14 cellular contexts compared by ENCODE assay signal in genomic region chr5:138824516-138824915, GRCh38. TPM values are rescaled to one million over a fixed set of nuclear protein-coding genes. Genes with fewer than 3 reads are reported as not detected.
DNase-seq lines count a peak whose midpoint lies in the region; ATAC-seq and TF ChIP-seq lines count a peak whose summit lies in the region.
"Had no signal": no experiment of that assay in that cellular context is flagged by ENCODE, and none has a peak within 500 bp of the region (broad histone marks: within the 10 kb centered on the region; RNA-seq: fewer than 3 reads in every experiment).

No MANE protein-coding gene starts in this region.

- no peak overlapping the region for H3K9ac ChIP-seq in IMR-90 (ENCODE audit: low read depth, low read length)

- H3K36me3 ChIP-seq in IMR-90 (ENCODE audit: control insufficient read depth, insufficient read depth, low read length) = peaks cover 28% of the 10 kb centered on the region

- H2AFZ ChIP-seq in IMR-90 (replicated peaks; ENCODE audit: low read length, poor library complexity) = peak overlapping the region; percentile 8

- peak overlapping the region; percentile 37 for H3K27ac Mint-ChIP-seq in progenitor cell of endocrine pancreas
- H3K27ac Mint-ChIP-seq: activated naive CD4-positive, alpha-beta T cell treated with anti-CD3 and anti-CD28 coated beads, Interleukin-2, amount 10 ng/mL, durations not matched to agents 7 days and 5 days had no signal

- TF ChIP-seq POLR2A in IMR-90 (IDR thresholded peaks at IDR 0.05; ENCODE audit: low read depth, low read length) = no peak

- H3K9me3 ChIP-seq in IMR-90 (ENCODE audit: control insufficient read depth, insufficient read depth, low read length) = no peaks in the 10 kb centered on the region

- H3K9me3 Mint-ChIP-seq in progenitor cell of endocrine pancreas (ENCODE audit: low read depth) = no peaks in the 10 kb centered on the region
- H3K9me3 Mint-ChIP-seq: activated naive CD4-positive, alpha-beta T cell treated with anti-CD3 and anti-CD28 coated beads, Interleukin-2, amount 10 ng/mL, durations not matched to agents 7 days and 5 days had no signal

- no peak overlapping the region for H2BK120ac ChIP-seq in IMR-90 (ENCODE audit: low read depth, low read length)

- peaks cover 29% of the 10 kb centered on the region for H3K36me3 Mint-ChIP-seq in progenitor cell of endocrine pancreas (ENCODE audit: insufficient read depth)
- H3K36me3 Mint-ChIP-seq: activated naive CD4-positive, alpha-beta T cell treated with anti-CD3 and anti-CD28 coated beads, Interleukin-2, amount 10 ng/mL, durations not matched to agents 7 days and 5 days had no signal

- H3K4ac ChIP-seq in IMR-90 (ENCODE audit: low read depth, low read length) = no peak overlapping the region

- H3K4me2 ChIP-seq in IMR-90 (ENCODE audit: low read depth, low read length) = no peak overlapping the region

- WGBS in IMR-90 (ENCODE audit: extremely low coverage in 2 of 2, insufficient read length in 1 of 2), 2 experiments = 100% methylated on average over 1 of the region's 7 CpGs; no CpG with 5 or more reads in 1 of the 2 experiments

- H4K5ac ChIP-seq in IMR-90 (ENCODE audit: low read depth, low read length) = no peak overlapping the region

- H2BK5ac ChIP-seq in IMR-90 (ENCODE audit: low read depth, low read length, poor library complexity, severe bottlenecking) = no peak overlapping the region

- no peak overlapping the region for H3K18ac ChIP-seq in IMR-90 (ENCODE audit: low read depth, low read length)

- H3K4me3 ChIP-seq in IMR-90 (ENCODE audit: insufficient read depth, low read depth, low read length) (no peak overlapping the region), fibroblast of the aortic adventitia (ENCODE audit: low read depth, low read length) (no peak overlapping the region)

- no peak overlapping the region for H3K4me3 Mint-ChIP-seq in progenitor cell of endocrine pancreas (ENCODE audit: low read depth)
- H3K4me3 Mint-ChIP-seq: activated naive CD4-positive, alpha-beta T cell treated with anti-CD3 and anti-CD28 coated beads, Interleukin-2, amount 10 ng/mL, durations not matched to agents 7 days and 5 days had no signal

- H3K4me1 Mint-ChIP-seq in progenitor cell of endocrine pancreas (ENCODE audit: low read depth) = no peaks in the 10 kb centered on the region
- H3K4me1 Mint-ChIP-seq: activated naive CD4-positive, alpha-beta T cell treated with anti-CD3 and anti-CD28 coated beads, Interleukin-2, amount 10 ng/mL, durations not matched to agents 7 days and 5 days had no signal

- no peak for TF ChIP-seq CTCF in IMR-90 (conservative IDR thresholded peaks at IDR 0.05; ENCODE audit: low read depth, low read length)
- no peak for TF ChIP-seq CTCF in fibroblast of the aortic adventitia (IDR thresholded peaks at IDR 0.05; ENCODE audit: insufficient read depth, low read length)
- no peak for TF ChIP-seq CTCF in progenitor cell of endocrine pancreas (IDR thresholded peaks at IDR 0.05; ENCODE audit: unreplicated experiment)

- TF ChIP-seq RAD21 in IMR-90 (IDR thresholded peaks at IDR 0.05; ENCODE audit: low read length) = no peak

- no peak overlapping the region for H2AK9ac ChIP-seq in IMR-90 (replicated peaks; ENCODE audit: low read depth, low read length, poor library complexity)

- H3K23ac ChIP-seq in IMR-90 (ENCODE audit: low read depth, low read length) = no peak overlapping the region

- peaks cover 12% of the 10 kb centered on the region for H3K9me1 ChIP-seq in IMR-90 (ENCODE audit: insufficient read depth, low read length)

- peak; percentile 13 for DNase-seq in activated T-cell treated with anti-CD3 and anti-CD28 coated beads for 48 hours (ENCODE audit: low read depth)
- DNase-seq in activated T-cell treated with anti-CD3 and anti-CD28 coated beads, Interleukin-2, amount 50 U/mL, for 1 hour = no peak
- DNase-seq in IMR-90 = peak; percentile 15
- DNase-seq in fibroblast of the aortic adventitia (ENCODE audit: low read depth) = peak; percentile 58
- DNase-seq in progenitor cell of endocrine pancreas (ENCODE audit: low spot score, unreplicated experiment) = no peak
- no peak for DNase-seq in DMS153 (lab: John Stamatoyannopoulos, UW)
- DNase-seq: activated naive CD4-positive, alpha-beta T cell treated with anti-CD3 and anti-CD28 coated beads, Interleukin-2, amount 10 ng/mL, durations not matched to agents 7 days and 5 days; Calu3; caudate nucleus; effector CD8-positive, alpha-beta T cell; KG1 had no signal

- ATAC-seq in IMR-90 (ENCODE audit: low read depth) (peak; percentile 29; the same call in 1 of the 2 replicates), HG03097 (IDR thresholded peaks at IDR 0.05; ENCODE audit: low FRiP score, unreplicated experiment) (no peak), HG03439 (IDR thresholded peaks at IDR 0.05; ENCODE audit: unreplicated experiment) (no peak)

- H3K56ac ChIP-seq in IMR-90 (ENCODE audit: extremely low read depth, insufficient read depth, low read length) = no peak overlapping the region

- H4K8ac ChIP-seq in IMR-90 (ENCODE audit: low read depth in 2 of 2, low read length in 2 of 2) = no peak overlapping the region

- H2BK20ac ChIP-seq in IMR-90 (ENCODE audit: low read depth, low read length) = no peak overlapping the region

- H2BK15ac ChIP-seq in IMR-90 (ENCODE audit: low read depth, low read length) = no peak overlapping the region

- intact Hi-C loops in IMR-90 (cut with micrococcal nuclease) = loop anchor here (5.0 kb wide), 1 partner anchor 182 kb away; no protein-coding TSS in a partner anchor

- dilution Hi-C loops in IMR-90 (cut with HindIII; ENCODE audit: low sequenced_read_pairs, unreplicated experiment) = no loop called here

- no peak overlapping the region for H2AK5ac ChIP-seq in IMR-90 (ENCODE audit: low read depth, low read length)

- H3K27me3 Mint-ChIP-seq in progenitor cell of endocrine pancreas = no peaks in the 10 kb centered on the region

- POLR2A ChIA-PET in IMR-90 (lab: Charles Lee; ENCODE audit: unreplicated experiment) = no interaction called here

- H4K91ac ChIP-seq in IMR-90 (ENCODE audit: insufficient read depth, low read depth, low read length) = no peak overlapping the region

- in situ Hi-C loops in IMR-90 (cut with MboI; ENCODE audit: low sequenced_read_pairs) = loop anchor here (10.0 kb wide), 1 partner anchor 440 kb away; no protein-coding TSS in a partner anchor

- no peak overlapping the region for H3K27ac ChIP-seq in IMR-90 (ENCODE audit: insufficient read depth, low read length)
- H3K27ac ChIP-seq: VCaP had no signal

- BruUV-seq in IMR-90 (replicated peaks; lab: Mats Ljungman, UMichigan) = no TSS peak

- H3K79me1 ChIP-seq in IMR-90 (ENCODE audit: low read depth in 1 of 2, low read length in 2 of 2) = peaks cover 31 to 67% of the 10 kb centered on the region in 2 experiments

- 0 out of 2 replicates have a peak, but pooled peaks cover 2% of the 10 kb centered on the region for H3K4me1 ChIP-seq in IMR-90 (ENCODE audit: control insufficient read depth, insufficient read depth, low read length)

- H4K20me1 ChIP-seq in IMR-90 (ENCODE audit: insufficient read depth, low read length) = peaks cover 50% of the 10 kb centered on the region

- CTCF ChIA-PET in IMR-90 (lab: Yijun Ruan, JAX) = interaction anchor here (0.7 to 0.8 kb wide), 3 partner anchors 14 to 438 kb away, joined by 3 to 4 read pairs (median 3); partner anchors contain the start of gene CTNNA1

- H3K14ac ChIP-seq in IMR-90 (replicated peaks; ENCODE audit: low read depth, low read length) = no peak overlapping the region

- no peaks in the 10 kb centered on the region for H3K27me3 ChIP-seq in IMR-90 (ENCODE audit: control insufficient read depth, insufficient read depth, low read length)

TF ChIP-seq in IMR-90, 13 proteins besides CTCF, POLR2A, EP300 and RAD21:
- TF ChIP-seq BHLHE40 (IDR thresholded peaks at IDR 0.05; ENCODE audit: low read depth, low read length) = no peak
- TF ChIP-seq ELK1 (IDR thresholded peaks at IDR 0.05; ENCODE audit: borderline replicate concordance, low read depth, low read length) = no peak
- no peak for TF ChIP-seq CHD1 (IDR thresholded peaks at IDR 0.05; ENCODE audit: low read depth, low read length)
- TF ChIP-seq SMC3 (IDR thresholded peaks at IDR 0.05; ENCODE audit: low read depth, low read length) = no peak
- no peak for TF ChIP-seq CEBPB (IDR thresholded peaks at IDR 0.05; ENCODE audit: low read depth, low read length)
- TF ChIP-seq MAFK (IDR thresholded peaks at IDR 0.05; ENCODE audit: low read depth, low read length) = no peak
- no peak for TF ChIP-seq NFE2L2 (IDR thresholded peaks at IDR 0.05; ENCODE audit: low read depth, low read length)

RNA-seq across cellular contexts. Expression of gene LRRTM2, which starts 50.6 kb away (rescaled TPM):
- total RNA-seq in IMR-90 (2012; rRNA removed) (1.9 and 2.0 TPM in 2 replicates), fibroblast of the aortic adventitia (ENCODE audit: low replicate concordance) (0.33 and 3.6 TPM in 2 replicates), progenitor cell of endocrine pancreas (not detected in 2 replicates)
- 0.39 and 0.53 TPM in 2 replicates for polyA plus RNA-seq in IMR-90 (2012; rRNA removed)
- polyA plus RNA-seq in IMR-90 (2012; cell fraction: cytosol; rRNA removed) = 0.12 and 0.19 TPM in 2 replicates
- polyA plus RNA-seq in IMR-90 (2012; cell fraction: nucleus; rRNA removed; ENCODE audit: low replicate concordance) = 0.07 and 0.57 TPM in 2 replicates
- total RNA-seq: Calu3 had no signal

Comparison
In these comparisons a context has a peak if more than half of its experiments do, and no peak if none do; other contexts are left out.
1. DNase-seq: peak in activated T-cell treated with anti-CD3 and anti-CD28 coated beads for 48 hours (single experiment), IMR-90 (single experiment) and fibroblast of the aortic adventitia (single experiment); none in activated T-cell treated with anti-CD3 and anti-CD28 coated beads, Interleukin-2, amount 50 U/mL, for 1 hour (single experiment), progenitor cell of endocrine pancreas (single experiment) and DMS153 (single experiment).